In genomic region chr3:194064380-194065118, GRCh38 we compare ENCODE assay signal across 15 cellular contexts.
DNase-seq lines count a peak whose midpoint lies in the region; ATAC-seq and TF ChIP-seq lines count a peak whose summit lies in the region.
"Had no signal": no experiment of that assay in that cellular context is flagged by ENCODE, and none has a peak within 500 bp of the region (broad histone marks: within the 10 kb centered on the region; RNA-seq: fewer than 3 reads in every experiment).

No MANE protein-coding gene starts in this region.

- H3K4me1 ChIP-seq in Panc1 (ENCODE audit: control insufficient read depth, insufficient read depth, low read length), result no peaks in the 10 kb centered on the region; the same call in 1 of the 2 replicates
- H3K4me1 ChIP-seq: Peyer's patch had no signal

- H3K9me3 Mint-ChIP-seq in IgD-negative memory B cell, result peaks cover 0 to 6% (median 3%) of the 10 kb centered on the region in 3 donors
- H3K9me3 Mint-ChIP-seq in naive B cell, result peaks cover 0 to 10% (median 4%) of the 10 kb centered on the region in 7 donors
- H3K9me3 Mint-ChIP-seq in stimulated activated naive B cell treated with anti-CD40 and anti-IgM and Interleukin-4, amounts not matched to agents 10 μg/mL and 1 μg/mL and 100 μg/mL, for 72 hours, result peaks cover 8 to 16% of the 10 kb centered on the region in 2 donors
- H3K9me3 Mint-ChIP-seq in activated naive CD4-positive, alpha-beta T cell treated with anti-CD3 and anti-CD28 coated beads, Interleukin-2, amount 10 ng/mL, durations not matched to agents 7 days and 5 days, result peaks cover 7% of the 10 kb centered on the region

- H3K4me3 Mint-ChIP-seq in IgD-negative memory B cell, result no peak overlapping the region
- H3K4me3 Mint-ChIP-seq in naive B cell, result no peak overlapping the region
- no peak overlapping the region for H3K4me3 Mint-ChIP-seq in stimulated activated naive B cell treated with anti-CD40 and anti-IgM and Interleukin-4, amounts not matched to agents 10 μg/mL and 1 μg/mL and 100 μg/mL, for 72 hours
- no peak overlapping the region for H3K4me3 Mint-ChIP-seq in activated naive CD4-positive, alpha-beta T cell treated with anti-CD3 and anti-CD28 coated beads, Interleukin-2, amount 10 ng/mL, durations not matched to agents 7 days and 5 days

- no peaks in the 10 kb centered on the region for H3K27me3 ChIP-seq in Panc1 (ENCODE audit: control insufficient read depth, insufficient read depth, low read length)
- H3K27me3 ChIP-seq: Peyer's patch had no signal

- no peak overlapping the region for H3K4me3 ChIP-seq in Panc1 (ENCODE audit: low read depth in 2 of 2, low read length in 2 of 2)
- H3K4me3 ChIP-seq: Peyer's patch had no signal

- H3K36me3 ChIP-seq in Panc1 (ENCODE audit: control insufficient read depth, insufficient read depth, low read length), result no peaks in the 10 kb centered on the region
- H3K36me3 ChIP-seq: Peyer's patch had no signal

- peak overlapping the region; percentile 29; the same call in 1 of the 2 replicates for H3K27ac ChIP-seq in Panc1 (ENCODE audit: low read length)
- H3K27ac ChIP-seq: Peyer's patch had no signal

- intact Hi-C loops in Panc1 (cut with micrococcal nuclease; ENCODE audit: unreplicated experiment), result no loop called here

- no TSS peak for BruUV-seq in Panc1 (replicated peaks; lab: Mats Ljungman, UMichigan)

- TF ChIP-seq CTCF in Panc1 (IDR thresholded peaks at IDR 0.05), result no peak

- POLR2A ChIA-PET in Panc1 (lab: Charles Lee), result no interaction called here

- H3K27ac Mint-ChIP-seq in IgD-negative memory B cell, result peak overlapping the region in 2 of 3 donors; percentile 16 to 27
- H3K27ac Mint-ChIP-seq in naive B cell, result peak overlapping the region in 2 of 6 donors; percentile 51 to 52
- H3K27ac Mint-ChIP-seq in stimulated activated naive B cell treated with anti-CD40 and anti-IgM and Interleukin-4, amounts not matched to agents 10 μg/mL and 1 μg/mL and 100 μg/mL, for 72 hours, result no peak overlapping the region
- H3K27ac Mint-ChIP-seq in activated naive CD4-positive, alpha-beta T cell treated with anti-CD3 and anti-CD28 coated beads, Interleukin-2, amount 10 ng/mL, durations not matched to agents 7 days and 5 days, result no peak overlapping the region

- ATAC-seq in Panc1, result no peak
- peak; percentile 39 to 42 for ATAC-seq in naive B cell (ENCODE audit: low read depth in 2 of 2)
- peak; percentile 45 to 56 for ATAC-seq in stimulated activated naive B cell treated with anti-CD40 and anti-IgM and Interleukin-4, amounts not matched to agents 10 μg/mL and 1 μg/mL and 100 μg/mL, for 72 hours (replicated peaks)
- no peak for ATAC-seq in GM18511 (IDR thresholded peaks at IDR 0.05; ENCODE audit: unreplicated experiment)

- in situ Hi-C loops in Panc1 (cut with HindIII; ENCODE audit: low pct_unique_long_range_greater_than_20kb, low sequenced_read_pairs), result no loop called here

- H3K4me1 Mint-ChIP-seq in IgD-negative memory B cell (peaks cover 4 to 15% (median 8%) of the 10 kb centered on the region in 3 donors), naive B cell (peaks cover 13 to 18% (median 14%) of the 10 kb centered on the region in 3 donors)
- H3K4me1 Mint-ChIP-seq in stimulated activated naive B cell treated with anti-CD40 and anti-IgM and Interleukin-4, amounts not matched to agents 10 μg/mL and 1 μg/mL and 100 μg/mL, for 72 hours, result peaks cover 26 to 35% of the 10 kb centered on the region in 2 donors
- peaks cover 4% of the 10 kb centered on the region for H3K4me1 Mint-ChIP-seq in activated naive CD4-positive, alpha-beta T cell treated with anti-CD3 and anti-CD28 coated beads, Interleukin-2, amount 10 ng/mL, durations not matched to agents 7 days and 5 days

- DNase-seq in Panc1 (ENCODE audit: low read depth, low spot score) (no peak), naive B cell (no peak), NCI-H1694 (lab: John Stamatoyannopoulos, UW) (no peak)
- no peak for DNase-seq in stimulated activated naive B cell treated with anti-CD40 and anti-IgM and Interleukin-4, amounts not matched to agents 10 μg/mL and 1 μg/mL and 100 μg/mL, for 72 hours
- no peak for DNase-seq in activated naive CD4-positive, alpha-beta T cell treated with anti-CD3 and anti-CD28 coated beads, Interleukin-2, amount 10 ng/mL, durations not matched to agents 7 days and 5 days
- DNase-seq: NCI-H1417; NCI-H2227 treated with DMSO at 0.1 percent for 48 hours; NCI-H526 treated with DMSO at 0.1 percent for 48 hours; NK-92 treated with Interleukin-12 subunit alpha and Interleukin-12 subunit beta, amount 100 ng/mL, for 24 hours; Peyer's patch; Right ventricle myocardium superior; SK-N-SH; T-helper 1 cell had no signal

- peaks cover 5% of the 10 kb centered on the region for H3K36me3 Mint-ChIP-seq in IgD-negative memory B cell
- no peaks in the 10 kb centered on the region for H3K36me3 Mint-ChIP-seq in naive B cell
- peaks cover 0 to 9% of the 10 kb centered on the region in 2 donors for H3K36me3 Mint-ChIP-seq in stimulated activated naive B cell treated with anti-CD40 and anti-IgM and Interleukin-4, amounts not matched to agents 10 μg/mL and 1 μg/mL and 100 μg/mL, for 72 hours
- H3K36me3 Mint-ChIP-seq in activated naive CD4-positive, alpha-beta T cell treated with anti-CD3 and anti-CD28 coated beads, Interleukin-2, amount 10 ng/mL, durations not matched to agents 7 days and 5 days, result peaks cover 2% of the 10 kb centered on the region

- H3K27me3 Mint-ChIP-seq in IgD-negative memory B cell, result peaks cover 7% of the 10 kb centered on the region
- no peaks in the 10 kb centered on the region for H3K27me3 Mint-ChIP-seq in naive B cell
- peaks cover 0 to 4% of the 10 kb centered on the region in 2 donors for H3K27me3 Mint-ChIP-seq in stimulated activated naive B cell treated with anti-CD40 and anti-IgM and Interleukin-4, amounts not matched to agents 10 μg/mL and 1 μg/mL and 100 μg/mL, for 72 hours
- H3K27me3 Mint-ChIP-seq in activated naive CD4-positive, alpha-beta T cell treated with anti-CD3 and anti-CD28 coated beads, Interleukin-2, amount 10 ng/mL, durations not matched to agents 7 days and 5 days, result peaks cover 35% of the 10 kb centered on the region

- no peaks in the 10 kb centered on the region for H3K9me3 ChIP-seq in Panc1 (ENCODE audit: control insufficient read depth, insufficient read depth, low read depth, low read length)
- H3K9me3 ChIP-seq: Peyer's patch had no signal

- CTCF ChIA-PET in Panc1 (lab: Charles Lee), result no interaction called here
- CTCF ChIA-PET in activated naive CD4-positive, alpha-beta T cell treated with anti-CD3 and anti-CD28 coated beads, Interleukin-2, amount 10 ng/mL, durations not matched to agents 7 days and 5 days (lab: Charles Lee), result no interaction called here

Comparison
In these comparisons a context has a peak if more than half of its experiments do, and no peak if none do; other contexts are left out.
1. H3K27ac Mint-ChIP-seq: peak in IgD-negative memory B cell (2 of 3); none in stimulated activated naive B cell treated with anti-CD40 and anti-IgM and Interleukin-4, amounts not matched to agents 10 μg/mL and 1 μg/mL and 100 μg/mL, for 72 hours (single experiment) and activated naive CD4-positive, alpha-beta T cell treated with anti-CD3 and anti-CD28 coated beads, Interleukin-2, amount 10 ng/mL, durations not matched to agents 7 days and 5 days (single experiment).
2. ATAC-seq: peak in naive B cell (2 of 2) and stimulated activated naive B cell treated with anti-CD40 and anti-IgM and Interleukin-4, amounts not matched to agents 10 μg/mL and 1 μg/mL and 100 μg/mL, for 72 hours (2 of 2); none in Panc1 (single experiment) and GM18511 (single experiment).